ENCODE assay signal across 7 cellular contexts in genomic region chr18:75208055-75208835, GRCh38. TPM values are rescaled to one million over a fixed set of nuclear protein-coding genes. Genes with fewer than 3 reads are reported as not detected.
A peak's percentile ranks its signal among the peaks of the same experiment; 100 is the strongest.
DNase-seq lines count a peak whose midpoint lies in the region; ATAC-seq and TF ChIP-seq lines count a peak whose summit lies in the region.

No MANE protein-coding gene starts in this region.

- peak in 3 of 56 donors; percentile 2 to 8 (median 3) for TF ChIP-seq CTCF in dorsolateral prefrontal cortex (IDR thresholded peaks at IDR 0.05 in 54 of 56, conservative IDR thresholded peaks at IDR 0.05 in 2 of 56; ENCODE audit: low read depth in 1 of 56, partially characterized antibody in 56 of 56)

- intact Hi-C loops in dorsolateral prefrontal cortex (cut with DNase I), result loop anchor here in 1 of 2 donors (10.0 kb wide), 2 partner anchors 553 to 1047 kb away; no protein-coding TSS in a partner anchor

- H2BK5ac ChIP-seq in mesendoderm (ENCODE audit: low read length), result no peak overlapping the region

- no peak overlapping the region for H2BK120ac ChIP-seq in mesendoderm (ENCODE audit: low read depth, low read length)

- peak overlapping the region; percentile 82 for H3K4ac ChIP-seq in mesendoderm (ENCODE audit: low read depth, low read length)

- DNase-seq in NCI-H2171 treated with DMSO at 0.1 percent for 48 hours (lab: John Stamatoyannopoulos, UW) (peak; percentile 57), dorsolateral prefrontal cortex (peak in 8 of 10 donors; percentile 44 to 73 (median 58)), mesendoderm (peak; percentile 50)
- peak; percentile 39 for DNase-seq in activated CD4-positive, alpha-beta T cell treated with anti-CD3 and anti-CD28 coated beads, Interleukin-2, amount 50 U/mL, for 1 hour
- peak; percentile 28 to 61 (median 44) for DNase-seq in stimulated activated naive CD4-positive, alpha-beta T cell (lab: John Stamatoyannopoulos, UW)

- H3K27me3 ChIP-seq in dorsolateral prefrontal cortex (no peaks in the 10 kb centered on the region), mesendoderm (ENCODE audit: insufficient read depth, low read length, poor library complexity) (peaks cover 38% of the 10 kb centered on the region)

- no peaks in the 10 kb centered on the region for H3K36me3 ChIP-seq in mesendoderm (ENCODE audit: control insufficient read depth, insufficient read depth, low read length)

- no peak overlapping the region for H2BK15ac ChIP-seq in mesendoderm (replicated peaks; ENCODE audit: low read depth)

- H4K5ac ChIP-seq in mesendoderm (ENCODE audit: low read length), result no peak overlapping the region

- H3K18ac ChIP-seq in mesendoderm (ENCODE audit: low read length), result peak overlapping the region; percentile 82

- no peak overlapping the region for H2AK5ac ChIP-seq in mesendoderm (ENCODE audit: low read length)

- WGBS in mesendoderm (ENCODE audit: extremely low coverage, insufficient coverage, low lambda C conversion rate), result no CpG with 5 or more reads among the region's 73 CpGs

- ATAC-seq in GM18502 (IDR thresholded peaks at IDR 0.05; ENCODE audit: poor library complexity, unreplicated experiment) (peak; percentile 10), HG02840 (IDR thresholded peaks at IDR 0.05; ENCODE audit: low FRiP score, unreplicated experiment) (peak; percentile 0)

- no peak overlapping the region for H4K8ac ChIP-seq in mesendoderm (ENCODE audit: low read depth, low read length)

- peaks cover 3% of the 10 kb centered on the region for H3K4me1 ChIP-seq in mesendoderm (ENCODE audit: control insufficient read depth, low read depth, low read length)

- H3K79me1 ChIP-seq in mesendoderm (ENCODE audit: low read length), result no peaks in the 10 kb centered on the region

- H3K4me3 ChIP-seq in dorsolateral prefrontal cortex (peak overlapping the region; percentile 58 to 97 (median 89)), mesendoderm (ENCODE audit: low read length) (peak overlapping the region; percentile 64)

- peak overlapping the region; percentile 79 for H3K9ac ChIP-seq in mesendoderm (ENCODE audit: low read length)

- peak overlapping the region; percentile 24 for H3K23ac ChIP-seq in mesendoderm (ENCODE audit: low read length)

- H3K27ac ChIP-seq in dorsolateral prefrontal cortex (peak overlapping the region; percentile 69 to 99 (median 96)), mesendoderm (ENCODE audit: low read depth, low read length) (peak overlapping the region; percentile 58)

- peak overlapping the region; percentile 83 for H3K4me2 ChIP-seq in mesendoderm (ENCODE audit: low read length)

- no peaks in the 10 kb centered on the region for H3K79me2 ChIP-seq in mesendoderm (ENCODE audit: control insufficient read depth, insufficient read depth, low read length)

- peak overlapping the region; percentile 89 for H3K56ac ChIP-seq in mesendoderm (ENCODE audit: low read length)

RNA-seq across cellular contexts. Expression of gene PTGR3, which starts 0.7 kb away (rescaled TPM):
- total RNA-seq in dorsolateral prefrontal cortex, result 10 to 100 TPM; 32.1 to 76.5 (median 56.0) TPM
- polyA plus RNA-seq in mesendoderm (2013, experiment 1 of 2), result 1.3 TPM
- 1.3 TPM for polyA plus RNA-seq in mesendoderm (2013, experiment 2 of 2)

RNA-seq across cellular contexts. Expression of gene TSHZ1, which starts 2.4 kb away (rescaled TPM):
- total RNA-seq in dorsolateral prefrontal cortex, result 10 to 100 TPM; 24.7 to 83.6 (median 37.5) TPM
- polyA plus RNA-seq in mesendoderm (2013, experiment 1 of 2), result 0.32 TPM
- 0.21 TPM for polyA plus RNA-seq in mesendoderm (2013, experiment 2 of 2)

Comparison
In these comparisons a context has a peak if more than half of its experiments do, and no peak if none do; other contexts are left out.
1. Peak in every context shown above with its lines: DNase-seq, ATAC-seq, H3K4me3 ChIP-seq and H3K27ac ChIP-seq.